In genomic region chr7:142452791-142453190, GRCh38 we compare ENCODE assay signal across 25 cellular contexts.
"Had no signal": no experiment of that assay in that cellular context is flagged by ENCODE, and none has a peak within 500 bp of the region (broad histone marks: within the 10 kb centered on the region; RNA-seq: fewer than 3 reads in every experiment).

No MANE protein-coding gene starts in this region.

- H3K4me1 Mint-ChIP-seq: activated B cell treated with CpG ODN at 0.5 μM for 24 hours, brain had no signal

- DNase-seq: activated B cell treated with CpG ODN at 0.5 μM for 24 hours; activated CD4-positive, alpha-beta memory T cell treated with anti-CD3 and anti-CD28 coated beads for 36 hours; activated CD4-positive, alpha-beta T cell treated with anti-CD3 and anti-CD28 coated beads for 48 hours; activated CD8-positive, alpha-beta T cell treated with anti-CD3 and anti-CD28 coated beads, Interleukin-2, amount 10 ng/mL, durations not matched to agents 7 days and 5 days; activated effector memory CD4-positive, alpha-beta T cell treated with Interleukin-2 at 50 U/mL for 16 hours; activated gamma-delta T cell treated with Interleukin-2 at 50 U/mL for 16 hours; activated naive CD4-positive, alpha-beta T cell treated with Interleukin-2 at 50 U/mL for 16 hours; activated naive CD8-positive, alpha-beta T cell treated with anti-CD3 and anti-CD28 coated beads, Interleukin-2, amount 10 ng/mL, durations not matched to agents 7 days and 5 days; activated T-cell treated with anti-CD3 and anti-CD28 coated beads, Interleukin-2, amount 50 U/mL, for 4 hours; central memory CD4-positive, alpha-beta T cell; cerebellar nuclear complex; colonic mucosa; effector CD8-positive, alpha-beta T cell; esophagus squamous epithelium; foreskin melanocyte; head of caudate nucleus; SW 1271; T-cell; T-helper 2 cell; WERI-Rb-1 had no signal

- H3K27ac Mint-ChIP-seq: activated B cell treated with CpG ODN at 0.5 μM for 24 hours; activated CD4-positive, alpha-beta memory T cell treated with anti-CD3 and anti-CD28 coated beads for 36 hours; activated CD8-positive, alpha-beta T cell treated with anti-CD3 and anti-CD28 coated beads, Interleukin-2, amount 10 ng/mL, durations not matched to agents 7 days and 5 days; activated naive CD8-positive, alpha-beta T cell treated with anti-CD3 and anti-CD28 coated beads, Interleukin-2, amount 10 ng/mL, durations not matched to agents 7 days and 5 days; activated T-helper 17 cell treated with anti-CD3 and anti-CD28 coated beads, Interleukin-2, amount 50 U/mL, for 72 hours; brain; T-cell had no signal

- H3K4me3 Mint-ChIP-seq: activated B cell treated with CpG ODN at 0.5 μM for 24 hours; activated CD4-positive, alpha-beta memory T cell treated with anti-CD3 and anti-CD28 coated beads for 36 hours; activated CD8-positive, alpha-beta T cell treated with anti-CD3 and anti-CD28 coated beads, Interleukin-2, amount 10 ng/mL, durations not matched to agents 7 days and 5 days; activated naive CD8-positive, alpha-beta T cell treated with anti-CD3 and anti-CD28 coated beads, Interleukin-2, amount 10 ng/mL, durations not matched to agents 7 days and 5 days; activated T-cell treated with anti-CD3 and anti-CD28 coated beads, Interleukin-2, amount 50 U/mL, for 4 hours; activated T-helper 17 cell treated with anti-CD3 and anti-CD28 coated beads, Interleukin-2, amount 50 U/mL, for 72 hours; brain; T-cell had no signal

- ATAC-seq: activated CD4-positive, CD25-positive, alpha-beta regulatory T cell treated with anti-CD3 and anti-CD28 coated beads, Interleukin-2, amount 50 U/mL, for 24 hours; activated CD8-positive, alpha-beta T cell treated with anti-CD3 and anti-CD28 coated beads, Interleukin-2, amount 10 ng/mL, durations not matched to agents 7 days and 5 days; activated naive CD4-positive, alpha-beta T cell treated with anti-CD3 and anti-CD28 coated beads, Interleukin-2, amount 50 U/mL, for 72 hours; activated T-cell treated with anti-CD3 and anti-CD28 coated beads, Interleukin-2, amount 50 U/mL, for 4 hours; activated T-helper 17 cell treated with anti-CD3 and anti-CD28 coated beads, Interleukin-2, amount 50 U/mL, for 72 hours; gastroesophageal sphincter; T-cell had no signal

- H3K36me3 Mint-ChIP-seq: activated CD4-positive, alpha-beta memory T cell treated with anti-CD3 and anti-CD28 coated beads for 36 hours; activated naive CD4-positive, alpha-beta T cell treated with anti-CD3 and anti-CD28 coated beads, Interleukin-2, amount 50 U/mL, for 72 hours; activated naive CD8-positive, alpha-beta T cell treated with anti-CD3 and anti-CD28 coated beads, Interleukin-2, amount 10 ng/mL, durations not matched to agents 7 days and 5 days; brain; T-cell had no signal

- H3K9me3 Mint-ChIP-seq: activated B cell treated with CpG ODN at 0.5 μM for 24 hours; activated CD4-positive, alpha-beta memory T cell treated with anti-CD3 and anti-CD28 coated beads for 36 hours; activated naive CD4-positive, alpha-beta T cell treated with anti-CD3 and anti-CD28 coated beads, Interleukin-2, amount 50 U/mL, for 72 hours; activated naive CD8-positive, alpha-beta T cell treated with anti-CD3 and anti-CD28 coated beads, Interleukin-2, amount 10 ng/mL, durations not matched to agents 7 days and 5 days; activated T-cell treated with anti-CD3 and anti-CD28 coated beads, Interleukin-2, amount 50 U/mL, for 4 hours; activated T-helper 17 cell treated with anti-CD3 and anti-CD28 coated beads, Interleukin-2, amount 50 U/mL, for 72 hours; brain; T-cell had no signal

- H3K27me3 Mint-ChIP-seq: activated T-helper 17 cell treated with anti-CD3 and anti-CD28 coated beads, Interleukin-2, amount 50 U/mL, for 72 hours; brain; T-cell had no signal
